Comparison of ENCODE assay signal across 8 cellular contexts in the genomic region with DNA sequence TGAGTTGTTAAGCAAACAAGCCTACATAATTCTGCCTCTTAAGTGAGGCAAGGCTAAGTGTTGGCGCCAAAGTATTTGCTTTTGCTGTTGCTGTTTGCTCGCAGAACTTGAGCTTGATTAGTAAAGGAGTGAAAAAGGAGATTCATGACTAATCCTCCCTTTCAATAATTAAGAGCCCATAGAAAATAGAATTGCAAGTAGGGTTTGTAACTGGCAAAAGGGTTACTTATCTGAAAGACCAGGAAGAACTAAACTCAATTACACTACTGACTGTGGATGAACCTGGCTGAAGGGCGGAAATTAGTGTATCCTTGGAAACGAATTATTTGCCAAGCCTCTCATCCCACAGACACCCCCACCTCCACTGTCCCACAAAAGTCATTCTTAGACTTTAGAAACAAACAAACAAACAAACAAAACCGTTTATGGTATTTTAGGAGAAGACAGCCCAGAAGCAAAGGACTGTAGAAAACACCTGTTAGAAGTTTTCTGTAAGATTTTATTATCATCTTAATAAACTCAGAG. TPM values are rescaled to one million over a fixed set of nuclear protein-coding genes. Genes with fewer than 3 reads are reported as not detected.
DNase-seq lines count a peak whose midpoint lies in the region; ATAC-seq, FAIRE-seq and TF ChIP-seq lines count a peak whose summit lies in the region.

No MANE protein-coding gene starts in this region.

- RAD21 ChIA-PET in GM12878 (lab: Charles Lee; ENCODE audit: unreplicated experiment): interaction anchor here (0.6 to 1.7 kb wide), 6 partner anchors 14 to 154 kb away, joined by 3 to 9 read pairs (median 4); a partner anchor contains a TSS

- H3K79me2 ChIP-seq in GM12878 (ENCODE audit: control insufficient read depth, insufficient read depth, low read length): no peaks in the 10 kb centered on the region; the same call in 1 of the 2 replicates

- no peaks in the 10 kb centered on the region for H4K20me1 ChIP-seq in GM12878 (ENCODE audit: control insufficient read depth, insufficient read depth)

- H3K4me3 ChIP-seq in GM12878 (peak overlapping the region; percentile 28; the same call in 1 of the 2 replicates), lower lobe of right lung (peak overlapping the region; percentile 72), transverse colon (peak overlapping the region in 3 of 4 donors; percentile 44 to 83 (median 75))

- CTCF ChIA-PET in activated naive CD4-positive, alpha-beta T cell treated with anti-CD3 and anti-CD28 coated beads for 36 hours (lab: Charles Lee): no interaction called here
- CTCF ChIA-PET in GM12878 (lab: Yijun Ruan, JAX): interaction anchor here (0.8 to 2.2 kb wide), 5 partner anchors 9 to 50 kb away, joined by 3 to 7 read pairs (median 4); no protein-coding TSS in a partner anchor

- SMC1A ChIA-PET in GM12878 (lab: Charles Lee; ENCODE audit: uncharacterized antibody, unreplicated experiment): interaction anchor here (0.7 to 2.4 kb wide), 8 partner anchors 10 to 100 kb away, joined by 3 to 8 read pairs (median 4); no protein-coding TSS in a partner anchor

- POLR2A ChIA-PET in GM12878 (lab: Charles Lee): interaction anchor here (1.1 to 1.9 kb wide), 5 partner anchors 12 to 49 kb away, joined by 3 to 7 read pairs (median 6); no protein-coding TSS in a partner anchor

- TF ChIP-seq EP300 in GM12878 (IDR thresholded peaks at IDR 0.05; ENCODE audit: borderline replicate concordance in 1 of 2, control insufficient read depth in 1 of 2, low read depth in 2 of 2, low read length in 2 of 2) (no peak), transverse colon (IDR thresholded peaks at IDR 0.05; ENCODE audit: low read depth) (no peak)

- H3K9me3 ChIP-seq in GM12878 (replicated peaks; ENCODE audit: control insufficient read depth, insufficient read depth, low read length): no peaks in the 10 kb centered on the region
- no peaks in the 10 kb centered on the region for H3K9me3 ChIP-seq in lower lobe of right lung
- H3K9me3 ChIP-seq in transverse colon: no peaks in the 10 kb centered on the region

- no peaks in the 10 kb centered on the region for H3K36me3 ChIP-seq in GM12878 (ENCODE audit: control insufficient read depth in 2 of 2, insufficient read depth in 2 of 2, low read length in 1 of 2)
- no peaks in the 10 kb centered on the region for H3K36me3 ChIP-seq in lower lobe of right lung
- no peaks in the 10 kb centered on the region for H3K36me3 ChIP-seq in transverse colon

- H3K27me3 ChIP-seq in GM12878 (replicated peaks in 1 of 2; ENCODE audit: control insufficient read depth in 2 of 2, insufficient read depth in 2 of 2, low read length in 1 of 2) (no peaks in the 10 kb centered on the region), lower lobe of right lung (ENCODE audit: low read depth) (no peaks in the 10 kb centered on the region), transverse colon (peaks cover 15% of the 10 kb centered on the region)

- DNase-seq in activated naive CD4-positive, alpha-beta T cell treated with anti-CD3 and anti-CD28 coated beads for 36 hours: no peak
- no peak for DNase-seq in activated naive CD4-positive, alpha-beta T cell treated with anti-CD3 and anti-CD28 coated beads, Interleukin-2, amount 50 U/mL, for 72 hours (ENCODE audit: low spot score in 2 of 2)
- DNase-seq in GM12878 (ENCODE audit: low read depth, low spot score) (no peak), lower lobe of right lung (no peak), transverse colon (no peak), T-helper 9 cell (no peak), omental fat pad (ENCODE audit: low spot score) (no peak), NCI-H1417 treated with DMSO at 0.1 percent for 48 hours (lab: John Stamatoyannopoulos, UW) (no peak)

- H3K9ac ChIP-seq in GM12878 (ENCODE audit: control insufficient read depth, insufficient read depth, low read length): no peak overlapping the region

- H3K27me3 Mint-ChIP-seq in activated naive CD4-positive, alpha-beta T cell treated with anti-CD3 and anti-CD28 coated beads for 36 hours (ENCODE audit: low read depth): peaks cover 3% of the 10 kb centered on the region

- H3K27ac Mint-ChIP-seq in activated naive CD4-positive, alpha-beta T cell treated with anti-CD3 and anti-CD28 coated beads for 36 hours: peak overlapping the region; percentile 54
- H3K27ac Mint-ChIP-seq in activated naive CD4-positive, alpha-beta T cell treated with anti-CD3 and anti-CD28 coated beads, Interleukin-2, amount 50 U/mL, for 72 hours: peak overlapping the region in 1 of 2 donors; percentile 93

- peak overlapping the region; percentile 88 for H3K4me3 Mint-ChIP-seq in activated naive CD4-positive, alpha-beta T cell treated with anti-CD3 and anti-CD28 coated beads for 36 hours

- peak overlapping the region; percentile 95 for H3K4me2 ChIP-seq in GM12878 (ENCODE audit: control insufficient read depth, insufficient read depth)

- H3K4me1 ChIP-seq in GM12878 (ENCODE audit: control insufficient read depth, insufficient read depth, low read length): no peaks in the 10 kb centered on the region; the same call in 1 of the 2 replicates
- H3K4me1 ChIP-seq in lower lobe of right lung: peaks cover 19% of the 10 kb centered on the region
- H3K4me1 ChIP-seq in transverse colon: peaks cover 6 to 17% (median 11%) of the 10 kb centered on the region in 4 donors

- peaks cover 13% of the 10 kb centered on the region for H3K4me1 Mint-ChIP-seq in activated naive CD4-positive, alpha-beta T cell treated with anti-CD3 and anti-CD28 coated beads for 36 hours (ENCODE audit: low read depth)

- H3K36me3 Mint-ChIP-seq in activated naive CD4-positive, alpha-beta T cell treated with anti-CD3 and anti-CD28 coated beads for 36 hours (ENCODE audit: low read depth): no peaks in the 10 kb centered on the region
- H3K36me3 Mint-ChIP-seq in activated naive CD4-positive, alpha-beta T cell treated with anti-CD3 and anti-CD28 coated beads, Interleukin-2, amount 50 U/mL, for 72 hours: peaks cover 8 to 13% of the 10 kb centered on the region in 2 donors

- no peak for FAIRE-seq in GM12878 (lab: Jason Lieb, UNC)

- no peaks in the 10 kb centered on the region for H3K9me3 Mint-ChIP-seq in activated naive CD4-positive, alpha-beta T cell treated with anti-CD3 and anti-CD28 coated beads for 36 hours
- no peaks in the 10 kb centered on the region for H3K9me3 Mint-ChIP-seq in activated naive CD4-positive, alpha-beta T cell treated with anti-CD3 and anti-CD28 coated beads, Interleukin-2, amount 50 U/mL, for 72 hours

- in situ Hi-C loops in GM12878 (cut with MboI): no loop called here
- in situ Hi-C loops in transverse colon (cut with MboI; ENCODE audit: low pct_ligation_motif_present in 1 of 4, low pct_unique_long_range_greater_than_20kb in 1 of 4, low sequenced_read_pairs in 3 of 4): no loop called here

- TF ChIP-seq CTCF in GM12878 (IDR thresholded peaks at IDR 0.05 in 2 of 3, conservative IDR thresholded peaks at IDR 0.05 in 1 of 3; ENCODE audit: control insufficient read depth in 2 of 3, extremely low read depth in 1 of 3, insufficient read depth in 1 of 3, low read depth in 3 of 3, low read length in 3 of 3) (no peak), lower lobe of right lung (IDR thresholded peaks at IDR 0.05) (no peak), transverse colon (IDR thresholded peaks at IDR 0.05) (no peak), omental fat pad (IDR thresholded peaks at IDR 0.05) (no peak)

- ATAC-seq in activated naive CD4-positive, alpha-beta T cell treated with anti-CD3 and anti-CD28 coated beads, Interleukin-2, amount 50 U/mL, for 72 hours: no peak
- ATAC-seq in GM12878 (no peak), lower lobe of right lung (no peak), omental fat pad (ENCODE audit: low FRiP score) (no peak)

- intact Hi-C loops in activated naive CD4-positive, alpha-beta T cell treated with anti-CD3 and anti-CD28 coated beads for 36 hours (cut with micrococcal nuclease): loop anchor here (1.0 to 5.0 kb wide), 11 partner anchors 22 to 585 kb away; a partner anchor contains a TSS
- intact Hi-C loops in GM12878 (cut with micrococcal nuclease; ENCODE audit: unreplicated experiment) (loop anchor here (1.0 to 2.0 kb wide), 2 partner anchors 27 to 97 kb away; no protein-coding TSS in a partner anchor), lower lobe of right lung (cut with DNase I) (no loop called here), transverse colon (cut with DNase I; ENCODE audit: low total_unique reads) (no loop called here)

- BruUV-seq in GM12878 (replicated peaks; lab: Mats Ljungman, UMichigan): no TSS peak

- H2AFZ ChIP-seq in GM12878 (ENCODE audit: control insufficient read depth, low read depth, low read length): peak overlapping the region; percentile 31

- TF ChIP-seq POLR2A in GM12878 (IDR thresholded peaks at IDR 0.05; ENCODE audit: low read depth, low read length) (no peak), transverse colon (IDR thresholded peaks at IDR 0.05) (no peak)

- 43% methylated on average over 5 of the region's 5 CpGs for WGBS in GM12878 (ENCODE audit: insufficient coverage, insufficient replicate concordance, low lambda C conversion rate, missing lambda C conversion rate)
- 21 to 22% methylated on average over 3 to 5 of the region's 5 CpGs for WGBS in transverse colon (ENCODE audit: low coverage in 1 of 2), 2 donors

- TF ChIP-seq RAD21 in GM12878 (IDR thresholded peaks at IDR 0.05; ENCODE audit: insufficient read depth, low read depth, low read length): no peak

- no peak overlapping the region for H3K27ac ChIP-seq in GM12878 (ENCODE audit: control insufficient read depth, insufficient read depth)
- no peak overlapping the region for H3K27ac ChIP-seq in lower lobe of right lung
- peak overlapping the region; percentile 76 to 91 (median 79) for H3K27ac ChIP-seq in transverse colon

RNA-seq across cellular contexts. Expression of a gene that starts 0.4 kb away (rescaled TPM):
- total RNA-seq in activated naive CD4-positive, alpha-beta T cell treated with anti-CD3 and anti-CD28 coated beads for 36 hours: 1 to 10 TPM; 2.9 to 3.3 TPM
- 10 to 100 TPM in 1 of 2 donors, 1 to 10 TPM in 1; 5.6 to 11.8 TPM for total RNA-seq in activated naive CD4-positive, alpha-beta T cell treated with anti-CD3 and anti-CD28 coated beads, Interleukin-2, amount 50 U/mL, for 72 hours
- 87.4 and 89.2 TPM in 2 replicates for total RNA-seq in GM12878 (2013; cell fraction: nucleolus; rRNA removed)
- total RNA-seq in GM12878 (2014; rRNA removed) (6.6 and 8.5 TPM in 2 replicates), GM12878 (2014; rRNA removed; fragmentation: Illumina TruSeq; extraction: Trizol) (8.1 and 8.3 TPM in 2 replicates), GM12878 (2021) (9.2 and 11.1 TPM in 2 replicates), lower lobe of right lung (34.9 TPM), transverse colon (10 to 100 TPM; 19.8 to 73.8 (median 33.2) TPM), omental fat pad (1 to 10 TPM in 1 of 4 donors, under 1 TPM in 3; 0.32 to 1.8 (median 0.71) TPM)
- polyA plus RNA-seq in GM12878 (2011; ENCODE audit: low read depth): 0.87 TPM
- polyA plus RNA-seq in GM12878 (2011; rRNA removed) (8.6 and 10.3 TPM in 2 replicates), GM12878 (2014; fragmentation: Illumina TruSeq; extraction: Trizol) (2.4 and 2.9 TPM in 2 replicates), GM12878 (2014; fragmentation: Nextera tagmentation; extraction: Ambion mirVana) (1 to 10 TPM in 1 of 2 experiments, under 1 TPM in 1; 0.69 to 4.8 TPM), GM12878 (2014; rRNA removed) (2.2 and 2.7 TPM in 2 replicates), GM12878 (2016; fragmentation: Nextera tagmentation; extraction: Ambion mirVana) (1 to 10 TPM; 2.9 to 3.8 TPM)
- polyA plus RNA-seq in GM12878 (2011; cell fraction: cytosol; rRNA removed): 3.0 and 3.2 TPM in 2 replicates
- polyA plus RNA-seq in GM12878 (2011; cell fraction: nucleus; rRNA removed): 7.6 and 8.6 TPM in 2 replicates
- 0.80 and 1.3 TPM in 2 replicates for polyA plus RNA-seq in GM12878 (2012)
- polyA minus RNA-seq in GM12878 (2011; rRNA and poly(A)+ RNA removed): 16.3 and 25.9 TPM in 2 replicates
- 5.7 and 6.2 TPM in 2 replicates for polyA minus RNA-seq in GM12878 (2011; cell fraction: cytosol; rRNA and poly(A)+ RNA removed)
- polyA minus RNA-seq in GM12878 (2011; cell fraction: nucleus; rRNA and poly(A)+ RNA removed): 8.7 and 10.6 TPM in 2 replicates

Comparison
In these comparisons a context has a peak if more than half of its experiments do, and no peak if none do; other contexts are left out.
1. H3K27ac ChIP-seq: peak in transverse colon (4 of 4); none in GM12878 (single experiment) and lower lobe of right lung (single experiment).
2. intact Hi-C loops: an anchor here in activated naive CD4-positive, alpha-beta T cell treated with anti-CD3 and anti-CD28 coated beads for 36 hours (1.0 to 5.0 kb wide) and GM12878 (1.0 to 2.0 kb wide); none called in lower lobe of right lung and transverse colon.
3. Peak in every context shown above with its lines, with median percentiles within 50 percentile points of each other: H3K4me3 ChIP-seq.